8 cellular contexts compared by ENCODE assay signal in the genomic region with DNA sequence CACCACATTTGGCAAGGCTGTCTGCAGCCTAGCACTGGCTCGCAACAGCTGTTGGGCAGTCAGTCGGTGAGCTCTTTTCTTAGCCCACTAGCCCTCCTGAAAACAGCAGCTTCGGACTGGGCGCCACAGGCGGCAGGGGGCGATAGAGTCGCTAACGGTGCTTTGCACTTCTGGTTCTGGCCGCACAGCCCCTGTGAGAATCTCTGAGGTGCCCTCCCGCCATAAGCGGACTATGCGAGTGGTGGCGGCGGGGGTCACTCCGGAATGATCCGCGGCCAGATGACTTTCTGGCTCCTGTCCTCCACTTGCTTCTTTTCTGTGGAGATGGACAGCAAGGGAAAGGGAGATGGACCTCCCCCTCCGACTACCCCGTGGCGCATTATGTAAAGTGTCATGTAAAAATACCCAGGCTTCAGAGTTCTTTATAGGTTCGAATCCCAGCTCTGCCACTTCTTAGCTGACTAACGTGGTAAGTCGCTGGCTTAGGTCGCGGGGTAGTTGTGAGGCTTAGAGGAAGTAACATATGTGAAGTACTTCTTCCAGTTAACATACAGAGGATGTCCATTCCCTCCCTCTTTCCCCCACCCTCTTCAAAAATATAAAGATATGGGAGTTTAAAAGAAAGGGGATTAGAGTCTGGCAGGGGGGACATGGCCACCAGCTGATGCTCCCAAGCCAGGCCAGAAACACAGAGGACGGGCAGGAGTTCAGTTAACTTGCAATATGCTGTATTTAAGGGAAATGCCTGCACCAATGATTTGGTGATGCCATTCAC. TPM values are rescaled to one million over a fixed set of nuclear protein-coding genes. Genes with fewer than 3 reads are reported as not detected.
DNase-seq lines count a peak whose midpoint lies in the region; ATAC-seq and TF ChIP-seq lines count a peak whose summit lies in the region.

No MANE protein-coding gene starts in this region.

- no TSS peak for BruUV-seq in A673 (replicated peaks; lab: Mats Ljungman, UMichigan)

- TF ChIP-seq EP300 in transverse colon (IDR thresholded peaks at IDR 0.05; ENCODE audit: low read depth): no peak

- peak; percentile 63 for TF ChIP-seq CTCF in A673 (conservative IDR thresholded peaks at IDR 0.05; ENCODE audit: low read depth, low read length)
- peak; percentile 55 for TF ChIP-seq CTCF in GM12874 (IDR thresholded peaks at IDR 0.05; ENCODE audit: insufficient read depth, low read depth, low read length)
- peak in 49 of 56 donors; percentile 12 to 59 (median 41) for TF ChIP-seq CTCF in dorsolateral prefrontal cortex (IDR thresholded peaks at IDR 0.05 in 54 of 56, conservative IDR thresholded peaks at IDR 0.05 in 2 of 56; ENCODE audit: low read depth in 1 of 56, partially characterized antibody in 56 of 56)
- peak in 1 of 5 experiments; percentile 20 for TF ChIP-seq CTCF in transverse colon (IDR thresholded peaks at IDR 0.05)

- no peaks in the 10 kb centered on the region for H3K36me3 ChIP-seq in A673 (ENCODE audit: insufficient read depth, low read length, poor library complexity, severe bottlenecking)
- H3K36me3 ChIP-seq in transverse colon: no peaks in the 10 kb centered on the region

- CTCF ChIA-PET in A673 (lab: Charles Lee): interaction anchor here (0.7 to 0.9 kb wide), 5 partner anchors 10 to 608 kb away, joined by 3 to 7 read pairs (median 3); no protein-coding TSS in a partner anchor

- no peak for ATAC-seq in HG02763 (IDR thresholded peaks at IDR 0.05; ENCODE audit: unreplicated experiment)

- 33% methylated on average over 26 of the region's 26 CpGs; no CpG with 5 or more reads in 1 of the 2 donors for WGBS in transverse colon (ENCODE audit: low coverage in 1 of 2), 2 donors

- peak; percentile 51 for DNase-seq in A673 (ENCODE audit: low spot score)
- DNase-seq in Kasumi-1 (lab: John Stamatoyannopoulos, UW): peak; percentile 26 to 44
- DNase-seq in dorsolateral prefrontal cortex: peak in 2 of 10 donors; percentile 26 to 35
- peak; percentile 19 for DNase-seq in pons (ENCODE audit: low spot score)
- DNase-seq in transverse colon: no peak
- no peak for DNase-seq in NCI-H226

- POLR2A ChIA-PET in A673 (lab: Charles Lee; ENCODE audit: low non-redundant PET): no interaction called here

- intact Hi-C loops in A673 (cut with micrococcal nuclease; ENCODE audit: unreplicated experiment): loop anchor here (2.0 kb wide), 1 partner anchor 564 kb away; no protein-coding TSS in a partner anchor
- intact Hi-C loops in dorsolateral prefrontal cortex (cut with DNase I): loop anchor here in 1 of 2 donors (10.0 kb wide), 1 partner anchor 566 kb away; no protein-coding TSS in a partner anchor
- intact Hi-C loops in transverse colon (cut with DNase I; ENCODE audit: low total_unique reads): no loop called here

- H3K27ac ChIP-seq in A673 (ENCODE audit: low read depth, low read length, poor library complexity, severe bottlenecking) (no peak overlapping the region), dorsolateral prefrontal cortex (no peak overlapping the region), transverse colon (no peak overlapping the region)

- peaks cover 75% of the 10 kb centered on the region for H3K27me3 ChIP-seq in A673 (replicated peaks; ENCODE audit: insufficient read depth, low read depth, low read length, poor library complexity)
- peaks cover 0 to 98% (median 65%) of the 10 kb centered on the region in 45 donors for H3K27me3 ChIP-seq in dorsolateral prefrontal cortex
- peaks cover 45% of the 10 kb centered on the region for H3K27me3 ChIP-seq in transverse colon

- in situ Hi-C loops in transverse colon (cut with MboI; ENCODE audit: low pct_ligation_motif_present in 1 of 4, low pct_unique_long_range_greater_than_20kb in 1 of 4, low sequenced_read_pairs in 3 of 4): no loop called here

- H3K4me3 ChIP-seq in A673 (ENCODE audit: low read depth, low read length, poor library complexity, severe bottlenecking) (no peak overlapping the region), dorsolateral prefrontal cortex (peak overlapping the region in 15 of 59 donors; percentile 3 to 42 (median 24)), transverse colon (no peak overlapping the region)

- no peaks in the 10 kb centered on the region for H3K9me3 ChIP-seq in A673 (ENCODE audit: low read depth, low read length, poor library complexity, severe bottlenecking)
- no peaks in the 10 kb centered on the region for H3K9me3 ChIP-seq in transverse colon

- H3K4me1 ChIP-seq in A673 (ENCODE audit: insufficient read depth, low read length, poor library complexity, severe bottlenecking): no peaks in the 10 kb centered on the region
- H3K4me1 ChIP-seq in transverse colon: no peaks in the 10 kb centered on the region

- TF ChIP-seq POLR2A in transverse colon (IDR thresholded peaks at IDR 0.05): no peak

RNA-seq across cellular contexts. Expression of a gene that starts 11.0 kb away (rescaled TPM):
- total RNA-seq in A673 (2021) (not detected in 2 replicates), dorsolateral prefrontal cortex (1 to 10 TPM in 66 of 120 experiments, under 1 TPM in 53, not detected in 1; 0.24 to 3.5 (median 1.1) TPM), transverse colon (not detected)

Comparison
In these comparisons a context has a peak if more than half of its experiments do, and no peak if none do; other contexts are left out.
1. DNase-seq: peak in A673 (single experiment), Kasumi-1 (2 of 2) and pons (single experiment); none in transverse colon (single experiment) and NCI-H226 (single experiment).